In the genomic region with DNA sequence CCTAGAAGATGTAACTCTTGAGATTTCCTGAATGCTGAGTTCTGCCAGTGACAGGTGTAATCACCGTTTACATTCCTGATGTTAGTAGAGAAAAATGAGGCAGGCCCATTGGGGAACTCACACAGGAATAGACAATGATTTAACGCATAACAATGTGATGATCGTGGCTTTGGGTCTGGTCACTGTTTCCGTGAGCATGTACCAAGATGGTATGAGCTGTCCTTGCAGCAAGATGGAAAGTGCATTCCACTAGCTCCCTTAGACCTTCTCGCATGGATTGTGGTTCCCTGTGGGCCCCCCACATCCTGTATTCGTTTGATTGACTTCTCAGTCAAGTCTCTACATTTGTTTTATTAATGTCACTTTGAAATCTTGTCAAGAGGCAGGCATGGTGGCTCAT, we compare ENCODE assay signal across 12 cellular contexts.
DNase-seq lines count a peak whose midpoint lies in the region; ATAC-seq and TF ChIP-seq lines count a peak whose summit lies in the region.
"Had no signal": no experiment of that assay in that cellular context is flagged by ENCODE, and none has a peak within 500 bp of the region (broad histone marks: within the 10 kb centered on the region; RNA-seq: fewer than 3 reads in every experiment).

No MANE protein-coding gene starts in this region.

- H3K4me1 ChIP-seq in Panc1 (ENCODE audit: control insufficient read depth, insufficient read depth, low read length) = no peaks in the 10 kb centered on the region
- no peaks in the 10 kb centered on the region for H3K4me1 ChIP-seq in trophoblast cell (ENCODE audit: control insufficient read depth in 1 of 2, insufficient read depth in 2 of 2, low read length in 2 of 2)
- H3K4me1 ChIP-seq in Caco-2 = no peaks in the 10 kb centered on the region

- no peaks in the 10 kb centered on the region for H3K9me3 ChIP-seq in Panc1 (ENCODE audit: control insufficient read depth, insufficient read depth, low read depth, low read length)
- no peaks in the 10 kb centered on the region for H3K9me3 ChIP-seq in trophoblast cell (ENCODE audit: insufficient read depth, low read depth, low read length)
- H3K9me3 ChIP-seq in Caco-2 = no peaks in the 10 kb centered on the region

- no peak for ATAC-seq in Panc1
- ATAC-seq: activated T-cell treated with anti-CD3 and anti-CD28 coated beads, Interleukin-2, amount 50 U/mL, for 4 hours had no signal

- H3K4ac ChIP-seq in trophoblast cell (ENCODE audit: low read depth, low read length) = no peak overlapping the region

- H2BK5ac ChIP-seq in trophoblast cell (ENCODE audit: low read depth, low read length, poor library complexity) = no peak overlapping the region

- no peak overlapping the region for H3K4me3 Mint-ChIP-seq in Caco-2 (ENCODE audit: unreplicated experiment)
- H3K4me3 Mint-ChIP-seq: activated CD4-positive, alpha-beta T cell treated with anti-CD3 and anti-CD28 coated beads, Interleukin-2, amount 10 ng/mL, durations not matched to agents 24 days and 14 days; activated T-cell treated with anti-CD3 and anti-CD28 coated beads, Interleukin-2, amount 50 U/mL, for 4 hours had no signal

- peaks cover 7% of the 10 kb centered on the region for H3K27me3 Mint-ChIP-seq in Caco-2 (ENCODE audit: insufficient read depth, unreplicated experiment)
- H3K27me3 Mint-ChIP-seq: activated CD4-positive, alpha-beta T cell treated with anti-CD3 and anti-CD28 coated beads, Interleukin-2, amount 10 ng/mL, durations not matched to agents 24 days and 14 days had no signal

- H3K9ac ChIP-seq in trophoblast cell (ENCODE audit: low read length) = no peak overlapping the region

- intact Hi-C loops in Panc1 (cut with micrococcal nuclease; ENCODE audit: unreplicated experiment) (no loop called here), Caco-2 (cut with micrococcal nuclease; ENCODE audit: unreplicated experiment) (no loop called here)

- in situ Hi-C loops in Panc1 (cut with HindIII; ENCODE audit: low pct_unique_long_range_greater_than_20kb, low sequenced_read_pairs) = no loop called here

- H2BK120ac ChIP-seq in trophoblast cell (ENCODE audit: insufficient read depth, low read length, poor library complexity) = no peak overlapping the region

- CTCF ChIA-PET in Panc1 (lab: Charles Lee) = interaction anchor here (0.8 kb wide), 1 partner anchor 190 kb away, joined by 3 read pairs; no protein-coding TSS in a partner anchor
- CTCF ChIA-PET in Caco-2 (lab: Charles Lee) = no interaction called here

- no peak overlapping the region for H4K12ac ChIP-seq in trophoblast cell (ENCODE audit: low read depth, low read length)

- no peak for TF ChIP-seq CTCF in Panc1 (IDR thresholded peaks at IDR 0.05)
- TF ChIP-seq CTCF in choroid plexus epithelial cell (conservative IDR thresholded peaks at IDR 0.05; ENCODE audit: low read depth, low read length) = no peak
- no peak for TF ChIP-seq CTCF in Caco-2 (IDR thresholded peaks at IDR 0.05; ENCODE audit: insufficient read depth in 1 of 2, low read depth in 1 of 2, low read length in 1 of 2, severe bottlenecking in 1 of 2, unreplicated experiment in 1 of 2)

- no peak overlapping the region for H2BK12ac ChIP-seq in trophoblast cell (ENCODE audit: low read length)

- no peak overlapping the region for H3K14ac ChIP-seq in trophoblast cell (ENCODE audit: low read length)

- no peak overlapping the region for H3K27ac ChIP-seq in Panc1 (ENCODE audit: low read length)
- no peak overlapping the region for H3K27ac ChIP-seq in trophoblast cell (ENCODE audit: low read depth, low read length)

- no peak overlapping the region for H3K27ac Mint-ChIP-seq in Caco-2 (ENCODE audit: unreplicated experiment)
- H3K27ac Mint-ChIP-seq: activated CD4-positive, alpha-beta T cell treated with anti-CD3 and anti-CD28 coated beads, Interleukin-2, amount 10 ng/mL, durations not matched to agents 24 days and 14 days had no signal

- no peak overlapping the region for H4K8ac ChIP-seq in trophoblast cell (ENCODE audit: low read depth, low read length)

- WGBS in trophoblast cell (ENCODE audit: extremely low coverage, insufficient coverage, insufficient read length) = no CpG with 5 or more reads among the region's 6 CpGs

- no peaks in the 10 kb centered on the region for H3K36me3 Mint-ChIP-seq in Caco-2 (ENCODE audit: insufficient read depth, unreplicated experiment)

- H3K79me1 ChIP-seq in trophoblast cell (ENCODE audit: low read length) = no peaks in the 10 kb centered on the region

- POLR2A ChIA-PET in Panc1 (lab: Charles Lee) (interaction anchor here (0.6 kb wide), 1 partner anchor 325 kb away, joined by 3 read pairs; no protein-coding TSS in a partner anchor), Caco-2 (lab: Charles Lee) (no interaction called here)

- BruUV-seq in Panc1 (replicated peaks; lab: Mats Ljungman, UMichigan) (no TSS peak), Caco-2 (replicated peaks; lab: Mats Ljungman, UMichigan) (no TSS peak)

- no peak overlapping the region for H4K91ac ChIP-seq in trophoblast cell (ENCODE audit: low read depth, low read length)

- peak; percentile 58 for DNase-seq in HCEC 1CT
- peak; percentile 32 for DNase-seq in Panc1 (ENCODE audit: low read depth, low spot score)
- peak; percentile 11 for DNase-seq in choroid plexus epithelial cell (ENCODE audit: low read depth)
- peak; percentile 64 to 84 for DNase-seq in trophoblast cell
- DNase-seq in globus pallidus (ENCODE audit: low spot score) = no peak
- DNase-seq in occipital lobe (lab: John Stamatoyannopoulos, UW) = no peak
- no peak for DNase-seq in Caco-2
- DNase-seq: activated CD4-positive, alpha-beta T cell treated with anti-CD3 and anti-CD28 coated beads, Interleukin-2, amount 10 ng/mL, durations not matched to agents 24 days and 14 days; activated T-cell treated with anti-CD3 and anti-CD28 coated beads, Interleukin-2, amount 50 U/mL, for 4 hours; NCI-H2107; Right ventricle myocardium superior; substantia nigra had no signal

- H3K27me3 ChIP-seq in Panc1 (ENCODE audit: control insufficient read depth, insufficient read depth, low read length) (peaks cover 3% of the 10 kb centered on the region; the same call in 1 of the 2 replicates), trophoblast cell (ENCODE audit: insufficient read depth, low read length) (no peaks in the 10 kb centered on the region), Caco-2 (replicated peaks; ENCODE audit: control insufficient read depth, insufficient read depth, low read length) (no peaks in the 10 kb centered on the region)

- H3K9me3 Mint-ChIP-seq in Caco-2 (ENCODE audit: unreplicated experiment) = no peaks in the 10 kb centered on the region
- H3K9me3 Mint-ChIP-seq: activated CD4-positive, alpha-beta T cell treated with anti-CD3 and anti-CD28 coated beads, Interleukin-2, amount 10 ng/mL, durations not matched to agents 24 days and 14 days; activated T-cell treated with anti-CD3 and anti-CD28 coated beads, Interleukin-2, amount 50 U/mL, for 4 hours had no signal

- H3K4me3 ChIP-seq in Panc1 (ENCODE audit: low read depth in 2 of 2, low read length in 2 of 2) = no peak overlapping the region
- H3K4me3 ChIP-seq in choroid plexus epithelial cell (ENCODE audit: low read depth, low read length) = no peak overlapping the region
- H3K4me3 ChIP-seq in trophoblast cell (ENCODE audit: low read depth, low read length) = no peak overlapping the region
- no peak overlapping the region for H3K4me3 ChIP-seq in Caco-2 (ENCODE audit: low read depth, low read length)

- H2AK5ac ChIP-seq in trophoblast cell (ENCODE audit: low read length) = no peak overlapping the region

- no peaks in the 10 kb centered on the region for H3K4me1 Mint-ChIP-seq in Caco-2 (ENCODE audit: low read depth, unreplicated experiment)
- H3K4me1 Mint-ChIP-seq: activated CD4-positive, alpha-beta T cell treated with anti-CD3 and anti-CD28 coated beads, Interleukin-2, amount 10 ng/mL, durations not matched to agents 24 days and 14 days had no signal

- H2AFZ ChIP-seq in trophoblast cell (ENCODE audit: insufficient read depth, low read length, poor library complexity) = no peak overlapping the region

- H3K23ac ChIP-seq in trophoblast cell (ENCODE audit: low read length) = no peak overlapping the region

- no peak overlapping the region for H3K4me2 ChIP-seq in trophoblast cell (ENCODE audit: low read length)

- no peaks in the 10 kb centered on the region for H3K79me2 ChIP-seq in trophoblast cell (ENCODE audit: control insufficient read depth, insufficient read depth, low read length, poor library complexity)

- H3K18ac ChIP-seq in trophoblast cell (ENCODE audit: low read length) = no peak overlapping the region

- no peaks in the 10 kb centered on the region for H3K36me3 ChIP-seq in Panc1 (ENCODE audit: control insufficient read depth, insufficient read depth, low read length)
- H3K36me3 ChIP-seq in trophoblast cell (ENCODE audit: control insufficient read depth in 1 of 2, insufficient read depth in 2 of 2, low read length in 2 of 2) = no peaks in the 10 kb centered on the region
- no peaks in the 10 kb centered on the region for H3K36me3 ChIP-seq in Caco-2 (ENCODE audit: control insufficient read depth, insufficient read depth, low read length)

Comparison
In these comparisons a context has a peak if more than half of its experiments do, and no peak if none do; other contexts are left out.
1. DNase-seq: peak in HCEC 1CT (single experiment), Panc1 (single experiment), choroid plexus epithelial cell (single experiment) and trophoblast cell (2 of 2); none in globus pallidus (single experiment), occipital lobe (single experiment) and Caco-2 (0 of 2).